Comparison of ENCODE assay signal across 26 cellular contexts in genomic region chr6:33104893-33105292, GRCh38.
"Had no signal": no experiment of that assay in that cellular context is flagged by ENCODE, and none has a peak within 500 bp of the region (broad histone marks: within the 10 kb centered on the region; RNA-seq: fewer than 3 reads in every experiment).

No MANE protein-coding gene starts in this region.

- H3K4me3 ChIP-seq: body of pancreas, cardiac muscle cell, heart right ventricle, pancreas, psoas muscle, right atrium auricular region, tibial nerve had no signal

- H3K9me3 ChIP-seq: pancreas had no signal

- H3K4me1 ChIP-seq: body of pancreas, pancreas, psoas muscle, right atrium auricular region, tibial nerve had no signal

- H3K36me3 ChIP-seq: cardiac muscle cell, heart right ventricle, neutrophil, pancreas, right atrium auricular region, tibial nerve had no signal

- DNase-seq: activated CD4-positive, alpha-beta memory T cell treated with anti-CD3 and anti-CD28 coated beads, Interleukin-2, amount 10 ng/mL, durations not matched to agents 7 days and 5 days; activated effector memory CD4-positive, alpha-beta T cell treated with anti-CD3 and anti-CD28 coated beads, Interleukin-2, amount 50 U/mL, for 16 hours; activated naive CD4-positive, alpha-beta T cell treated with anti-CD3 and anti-CD28 coated beads, Interleukin-2, amount 50 U/mL, for 16 hours; activated naive CD8-positive, alpha-beta T cell treated with anti-CD3 and anti-CD28 coated beads, Interleukin-2, amount 50 U/mL, for 24 hours; activated T-cell treated with anti-CD3 and anti-CD28 coated beads, Interleukin-2, amount 50 U/mL, for 72 hours; anterior cingulate cortex; body of pancreas; cortex of kidney; foreskin fibroblast; heart right ventricle; islet precursor cell; left cardiac atrium; midbrain; pancreas; psoas muscle; stimulated activated CD4-positive, alpha-beta T cell treated with anti-CD3 and anti-CD28 coated beads, Interleukin-4, amount 100 ng/mL, for 24 hours; stimulated activated naive CD8-positive, alpha-beta T cell treated with anti-CD3 and anti-CD28 coated beads, Interleukin-15, Interleukin-2, amounts not matched to agents 100 U/mL and 50 U/mL, for 24 hours; T-helper 9 cell had no signal

- FAIRE-seq: endometrium, pancreas had no signal

- H3K27ac ChIP-seq: body of pancreas, cardiac muscle cell, heart right ventricle, neutrophil, pancreas, psoas muscle, right atrium auricular region, tibial nerve, VCaP had no signal

- ATAC-seq: activated CD4-positive, CD25-positive, alpha-beta regulatory T cell treated with anti-CD3 and anti-CD28 coated beads, Interleukin-2, amount 50 U/mL, for 24 hours; activated naive CD8-positive, alpha-beta T cell treated with anti-CD3 and anti-CD28 coated beads, Interleukin-2, amount 50 U/mL, for 24 hours; activated T-cell treated with anti-CD3 and anti-CD28 coated beads, Interleukin-2, amount 50 U/mL, for 72 hours; body of pancreas; heart right ventricle; left cardiac atrium; natural killer cell treated with Interleukin-12 subunit alpha and Interleukin-12 subunit beta and Interleukin-15 and Interleukin-18, amount 100 ng/mL, for 72 hours; pancreas; psoas muscle; stimulated activated naive CD8-positive, alpha-beta T cell treated with anti-CD3 and anti-CD28 coated beads, Interleukin-15, Interleukin-2, amounts not matched to agents 100 U/mL and 50 U/mL, for 24 hours had no signal

- H3K27me3 ChIP-seq: body of pancreas, pancreas, right atrium auricular region had no signal
